In genomic region chr18:33578371-33579146, GRCh38 we compare ENCODE assay signal across 8 cellular contexts. TPM values are rescaled to one million over a fixed set of nuclear protein-coding genes. Genes with fewer than 3 reads are reported as not detected.
A peak's percentile ranks its signal among the peaks of the same experiment; 100 is the strongest.
DNase-seq lines count a peak whose midpoint lies in the region; ATAC-seq and TF ChIP-seq lines count a peak whose summit lies in the region.

No MANE protein-coding gene starts in this region.

- TF ChIP-seq POLR2A in Peyer's patch (IDR thresholded peaks at IDR 0.05), result no peak

- H3K27ac ChIP-seq in Peyer's patch, result peak overlapping the region; percentile 51 to 79 (median 68)

- H3K4me3 ChIP-seq in Peyer's patch, result peak overlapping the region; percentile 26 to 78 (median 54)
- H3K4me3 ChIP-seq in fibroblast of villous mesenchyme (ENCODE audit: low read depth, low read length), result peak overlapping the region; percentile 52
- H3K4me3 ChIP-seq in neuron (ENCODE audit: low read length), result peak overlapping the region; percentile 51

- TF ChIP-seq CTCF in GM13976 (IDR thresholded peaks at IDR 0.05; ENCODE audit: borderline replicate concordance, control extremely low read depth, extremely low read depth, insufficient read depth, missing control alignments), result no peak
- no peak for TF ChIP-seq CTCF in Peyer's patch (IDR thresholded peaks at IDR 0.05)
- no peak for TF ChIP-seq CTCF in fibroblast of villous mesenchyme (IDR thresholded peaks at IDR 0.05; ENCODE audit: insufficient read depth, low read depth, low read length)

- H3K9me3 ChIP-seq in Peyer's patch, result no peaks in the 10 kb centered on the region
- H3K9me3 ChIP-seq in neuron (ENCODE audit: low read length), result no peaks in the 10 kb centered on the region

- H3K4me1 ChIP-seq in Peyer's patch, result no peaks in the 10 kb centered on the region
- peaks cover 28% of the 10 kb centered on the region for H3K4me1 ChIP-seq in neuron (ENCODE audit: insufficient read depth, low read length)

- DNase-seq in GM13976 (ENCODE audit: low spot score) (peak; percentile 56), Peyer's patch (peak in 2 of 3 donors; percentile 49 to 68), fibroblast of villous mesenchyme (ENCODE audit: low read depth) (no peak), mesenteric fat pad (ENCODE audit: low spot score) (no peak), foreskin melanocyte (no peak)
- DNase-seq in activated CD4-positive, alpha-beta T cell treated with anti-CD3 and anti-CD28 coated beads for 4 hours, result no peak

- in situ Hi-C loops in GM13976 (cut with MboI; ENCODE audit: low sequenced_read_pairs, unreplicated experiment), result no loop called here

- no peaks in the 10 kb centered on the region for H3K27me3 ChIP-seq in Peyer's patch
- H3K27me3 ChIP-seq in neuron (ENCODE audit: insufficient read depth, low read length), result no peaks in the 10 kb centered on the region

- H3K36me3 ChIP-seq in Peyer's patch, result no peaks in the 10 kb centered on the region
- no peaks in the 10 kb centered on the region for H3K36me3 ChIP-seq in neuron (ENCODE audit: insufficient read depth, low read length)

- ATAC-seq in GM21737 (IDR thresholded peaks at IDR 0.05; ENCODE audit: unreplicated experiment), result no peak

- peak overlapping the region; percentile 0 for H2AFZ ChIP-seq in neuron (ENCODE audit: low read depth, low read length)

RNA-seq across cellular contexts. Expression of gene ASXL3, which starts 0.5 kb away (rescaled TPM):
- total RNA-seq in Peyer's patch, result 10 to 100 TPM in 1 of 4 donors, 1 to 10 TPM in 3; 1.5 to 10.9 (median 3.7) TPM
- under 0.01 and 0.64 TPM in 2 replicates for total RNA-seq in fibroblast of villous mesenchyme
- 1.5 TPM for total RNA-seq in mesenteric fat pad

Comparison
In these comparisons a context has a peak if more than half of its experiments do, and no peak if none do; other contexts are left out.
1. DNase-seq: peak in GM13976 (single experiment) and Peyer's patch (2 of 3); none in fibroblast of villous mesenchyme (single experiment), activated CD4-positive, alpha-beta T cell treated with anti-CD3 and anti-CD28 coated beads for 4 hours (0 of 2), mesenteric fat pad (single experiment) and foreskin melanocyte (single experiment).
2. Peak in every context shown above with its lines, with median percentiles within 50 percentile points of each other: H3K4me3 ChIP-seq.